In the genomic region with DNA sequence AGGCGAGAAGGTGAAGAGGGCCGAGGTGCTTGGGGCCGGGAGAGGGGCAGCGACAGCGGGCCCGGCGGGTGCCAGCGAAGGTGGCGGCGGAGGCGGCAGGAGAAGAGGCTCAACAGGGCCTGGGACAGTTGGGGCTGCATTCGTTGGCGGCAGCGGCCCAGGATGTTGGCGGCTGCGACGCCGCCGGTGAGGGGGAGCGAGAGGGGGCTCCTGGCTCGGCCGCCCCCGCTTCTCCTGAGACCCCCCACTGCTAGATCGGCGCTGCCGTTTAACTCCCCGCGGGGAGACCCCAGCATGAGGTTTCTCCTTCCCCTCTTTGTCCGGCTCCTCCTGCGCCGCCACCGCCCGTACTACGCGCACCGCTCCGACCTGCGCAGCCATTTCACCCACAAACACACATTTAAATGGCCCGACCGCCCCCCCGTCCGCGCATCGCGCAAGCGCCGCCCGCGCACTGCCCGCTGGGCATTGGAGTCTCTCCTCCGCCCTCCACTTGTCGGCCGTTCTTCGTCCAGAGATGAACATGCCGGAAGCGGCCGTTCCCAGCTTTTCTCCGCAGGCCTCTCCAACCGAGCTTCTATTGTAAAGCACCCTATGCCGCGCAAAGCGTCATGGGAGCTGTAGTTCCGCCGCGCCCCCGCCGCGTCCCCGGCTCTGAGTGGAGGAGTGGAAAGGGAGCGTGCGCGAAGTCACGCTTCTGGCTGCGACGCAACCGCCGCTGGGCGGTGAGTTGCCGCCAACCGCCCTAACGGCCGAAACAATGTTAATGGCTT, we compare ENCODE assay signal across 1 cellular context.
TF ChIP-seq lines count a peak whose summit lies in the region.

TSS of gene RSBN1 (minus strand) at position 589 of the 773 bp plus-strand sequence. CDS start at position 525, 64 bp downstream.

TF ChIP-seq in K562, 482 proteins besides CTCF, POLR2A, EP300 and RAD21 (continued from another document and continues in another):
- TF ChIP-seq CBX3 (IDR thresholded peaks at IDR 0.05; ENCODE audit: borderline replicate concordance in 1 of 2, low read length in 2 of 2): peak in 1 of 2 experiments; percentile 92; a peak in 1 of 3 replicates
- TF ChIP-seq TCF3 (CRISPR knock-in tag; IDR thresholded peaks at IDR 0.05): peak; percentile 60; the same call in 1 of the 2 replicates
- TF ChIP-seq RBM14 (IDR thresholded peaks at IDR 0.05; ENCODE audit: borderline replicate concordance, insufficient read depth, low read depth, low read length): 0 out of 2 replicates have a peak, but pooled peaks have one; percentile 65
- no peak for TF ChIP-seq ZNF507 (tag; conservative IDR thresholded peaks at IDR 0.05)
- peak; percentile 95 for TF ChIP-seq PHF8 (IDR thresholded peaks at IDR 0.05; ENCODE audit: borderline replicate concordance, low read length)
- no peak for TF ChIP-seq ARID2 (IDR thresholded peaks at IDR 0.05)
- TF ChIP-seq E4F1 (CRISPR knock-in tag; IDR thresholded peaks at IDR 0.05; ENCODE audit: borderline replicate concordance): no peak
- TF ChIP-seq, protein P1, sequence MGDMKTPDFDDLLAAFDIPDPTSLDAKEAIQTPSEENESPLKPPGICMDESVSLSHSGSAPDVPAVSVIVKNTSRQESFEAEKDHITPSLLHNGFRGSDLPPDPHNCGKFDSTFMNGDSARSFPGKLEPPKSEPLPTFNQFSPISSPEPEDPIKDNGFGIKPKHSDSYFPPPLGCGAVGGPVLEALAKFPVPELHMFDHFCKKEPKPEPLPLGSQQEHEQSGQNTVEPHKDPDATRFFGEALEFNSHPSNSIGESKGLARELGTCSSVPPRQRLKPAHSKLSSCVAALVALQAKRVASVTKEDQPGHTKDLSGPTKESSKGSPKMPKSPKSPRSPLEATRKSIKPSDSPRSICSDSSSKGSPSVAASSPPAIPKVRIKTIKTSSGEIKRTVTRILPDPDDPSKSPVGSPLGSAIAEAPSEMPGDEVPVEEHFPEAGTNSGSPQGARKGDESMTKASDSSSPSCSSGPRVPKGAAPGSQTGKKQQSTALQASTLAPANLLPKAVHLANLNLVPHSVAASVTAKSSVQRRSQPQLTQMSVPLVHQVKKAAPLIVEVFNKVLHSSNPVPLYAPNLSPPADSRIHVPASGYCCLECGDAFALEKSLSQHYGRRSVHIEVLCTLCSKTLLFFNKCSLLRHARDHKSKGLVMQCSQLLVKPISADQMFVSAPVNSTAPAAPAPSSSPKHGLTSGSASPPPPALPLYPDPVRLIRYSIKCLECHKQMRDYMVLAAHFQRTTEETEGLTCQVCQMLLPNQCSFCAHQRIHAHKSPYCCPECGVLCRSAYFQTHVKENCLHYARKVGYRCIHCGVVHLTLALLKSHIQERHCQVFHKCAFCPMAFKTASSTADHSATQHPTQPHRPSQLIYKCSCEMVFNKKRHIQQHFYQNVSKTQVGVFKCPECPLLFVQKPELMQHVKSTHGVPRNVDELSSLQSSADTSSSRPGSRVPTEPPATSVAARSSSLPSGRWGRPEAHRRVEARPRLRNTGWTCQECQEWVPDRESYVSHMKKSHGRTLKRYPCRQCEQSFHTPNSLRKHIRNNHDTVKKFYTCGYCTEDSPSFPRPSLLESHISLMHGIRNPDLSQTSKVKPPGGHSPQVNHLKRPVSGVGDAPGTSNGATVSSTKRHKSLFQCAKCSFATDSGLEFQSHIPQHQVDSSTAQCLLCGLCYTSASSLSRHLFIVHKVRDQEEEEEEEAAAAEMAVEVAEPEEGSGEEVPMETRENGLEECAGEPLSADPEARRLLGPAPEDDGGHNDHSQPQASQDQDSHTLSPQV (IDR thresholded peaks at IDR 0.05): no peak; the same call in none of the 2 replicates
- TF ChIP-seq KLF16 (IDR thresholded peaks at IDR 0.05): peak; percentile 23; the same call in 1 of the 2 replicates
- TF ChIP-seq MYBL2 (IDR thresholded peaks at IDR 0.05; ENCODE audit: low read depth): peak; percentile 99
- no peak; the same call in 1 of the 2 replicates for TF ChIP-seq MYBL2 (CRISPR knock-in tag; IDR thresholded peaks at IDR 0.05; ENCODE audit: borderline replicate concordance)
- TF ChIP-seq, protein P2, sequence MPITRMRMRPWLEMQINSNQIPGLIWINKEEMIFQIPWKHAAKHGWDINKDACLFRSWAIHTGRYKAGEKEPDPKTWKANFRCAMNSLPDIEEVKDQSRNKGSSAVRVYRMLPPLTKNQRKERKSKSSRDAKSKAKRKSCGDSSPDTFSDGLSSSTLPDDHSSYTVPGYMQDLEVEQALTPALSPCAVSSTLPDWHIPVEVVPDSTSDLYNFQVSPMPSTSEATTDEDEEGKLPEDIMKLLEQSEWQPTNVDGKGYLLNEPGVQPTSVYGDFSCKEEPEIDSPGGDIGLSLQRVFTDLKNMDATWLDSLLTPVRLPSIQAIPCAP (CRISPR knock-in tag; IDR thresholded peaks at IDR 0.05; ENCODE audit: borderline replicate concordance): no peak
- no peak for TF ChIP-seq MCM3 (IDR thresholded peaks at IDR 0.05)
- peak; percentile 98 to 99 for TF ChIP-seq NRF1 (conservative IDR thresholded peaks at IDR 0.05 in 1 of 2, IDR thresholded peaks at IDR 0.05 in 1 of 2)
- TF ChIP-seq FOS (IDR thresholded peaks at IDR 0.05; ENCODE audit: extremely low read depth, insufficient read length): no peak
- TF ChIP-seq, protein P3, sequence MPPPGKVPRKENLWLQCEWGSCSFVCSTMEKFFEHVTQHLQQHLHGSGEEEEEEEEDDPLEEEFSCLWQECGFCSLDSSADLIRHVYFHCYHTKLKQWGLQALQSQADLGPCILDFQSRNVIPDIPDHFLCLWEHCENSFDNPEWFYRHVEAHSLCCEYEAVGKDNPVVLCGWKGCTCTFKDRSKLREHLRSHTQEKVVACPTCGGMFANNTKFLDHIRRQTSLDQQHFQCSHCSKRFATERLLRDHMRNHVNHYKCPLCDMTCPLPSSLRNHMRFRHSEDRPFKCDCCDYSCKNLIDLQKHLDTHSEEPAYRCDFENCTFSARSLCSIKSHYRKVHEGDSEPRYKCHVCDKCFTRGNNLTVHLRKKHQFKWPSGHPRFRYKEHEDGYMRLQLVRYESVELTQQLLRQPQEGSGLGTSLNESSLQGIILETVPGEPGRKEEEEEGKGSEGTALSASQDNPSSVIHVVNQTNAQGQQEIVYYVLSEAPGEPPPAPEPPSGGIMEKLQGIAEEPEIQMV (tag; conservative IDR thresholded peaks at IDR 0.05; ENCODE audit: low read depth): no peak; the same call in 1 of the 2 replicates
- TF ChIP-seq ZBED1 (IDR thresholded peaks at IDR 0.05): no peak
- peak in 1 of 2 experiments; percentile 37; a peak in 1 of 4 replicates for TF ChIP-seq ETV6 (IDR thresholded peaks at IDR 0.05; ENCODE audit: borderline replicate concordance in 1 of 2, low read depth in 2 of 2, low read length in 1 of 2)
- TF ChIP-seq ETV6 (CRISPR knock-in tag; IDR thresholded peaks at IDR 0.05; ENCODE audit: borderline replicate concordance): no peak; the same call in 1 of the 2 replicates
- TF ChIP-seq, protein P4, sequence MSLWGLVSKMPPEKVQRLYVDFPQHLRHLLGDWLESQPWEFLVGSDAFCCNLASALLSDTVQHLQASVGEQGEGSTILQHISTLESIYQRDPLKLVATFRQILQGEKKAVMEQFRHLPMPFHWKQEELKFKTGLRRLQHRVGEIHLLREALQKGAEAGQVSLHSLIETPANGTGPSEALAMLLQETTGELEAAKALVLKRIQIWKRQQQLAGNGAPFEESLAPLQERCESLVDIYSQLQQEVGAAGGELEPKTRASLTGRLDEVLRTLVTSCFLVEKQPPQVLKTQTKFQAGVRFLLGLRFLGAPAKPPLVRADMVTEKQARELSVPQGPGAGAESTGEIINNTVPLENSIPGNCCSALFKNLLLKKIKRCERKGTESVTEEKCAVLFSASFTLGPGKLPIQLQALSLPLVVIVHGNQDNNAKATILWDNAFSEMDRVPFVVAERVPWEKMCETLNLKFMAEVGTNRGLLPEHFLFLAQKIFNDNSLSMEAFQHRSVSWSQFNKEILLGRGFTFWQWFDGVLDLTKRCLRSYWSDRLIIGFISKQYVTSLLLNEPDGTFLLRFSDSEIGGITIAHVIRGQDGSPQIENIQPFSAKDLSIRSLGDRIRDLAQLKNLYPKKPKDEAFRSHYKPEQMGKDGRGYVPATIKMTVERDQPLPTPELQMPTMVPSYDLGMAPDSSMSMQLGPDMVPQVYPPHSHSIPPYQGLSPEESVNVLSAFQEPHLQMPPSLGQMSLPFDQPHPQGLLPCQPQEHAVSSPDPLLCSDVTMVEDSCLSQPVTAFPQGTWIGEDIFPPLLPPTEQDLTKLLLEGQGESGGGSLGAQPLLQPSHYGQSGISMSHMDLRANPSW (CRISPR knock-in tag; IDR thresholded peaks at IDR 0.05): no peak; the same call in 1 of the 2 replicates
- TF ChIP-seq RBM39 (optimal IDR thresholded peaks at IDR 0.05; ENCODE audit: low read depth, low read length): no peak
- TF ChIP-seq, protein P5, sequence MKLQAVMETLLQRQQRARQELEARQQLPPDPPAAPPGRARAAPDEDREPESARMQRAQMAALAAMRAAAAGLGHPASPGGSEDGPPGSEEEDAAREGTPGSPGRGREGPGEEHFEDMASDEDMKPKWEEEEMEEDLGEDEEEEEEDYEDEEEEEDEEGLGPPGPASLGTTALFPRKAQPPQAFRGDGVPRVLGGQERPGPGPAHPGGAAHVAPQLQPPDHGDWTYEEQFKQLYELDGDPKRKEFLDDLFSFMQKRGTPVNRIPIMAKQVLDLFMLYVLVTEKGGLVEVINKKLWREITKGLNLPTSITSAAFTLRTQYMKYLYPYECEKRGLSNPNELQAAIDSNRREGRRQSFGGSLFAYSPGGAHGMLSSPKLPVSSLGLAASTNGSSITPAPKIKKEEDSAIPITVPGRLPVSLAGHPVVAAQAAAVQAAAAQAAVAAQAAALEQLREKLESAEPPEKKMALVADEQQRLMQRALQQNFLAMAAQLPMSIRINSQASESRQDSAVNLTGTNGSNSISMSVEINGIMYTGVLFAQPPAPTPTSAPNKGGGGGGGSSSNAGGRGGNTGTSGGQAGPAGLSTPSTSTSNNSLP (IDR thresholded peaks at IDR 0.05; ENCODE audit: borderline replicate concordance, low read depth, low read length): 0 out of 2 replicates have a peak, but pooled peaks have one; percentile 26
- TF ChIP-seq CBX5 (IDR thresholded peaks at IDR 0.05; ENCODE audit: borderline replicate concordance, low read depth): peak; percentile 78; the same call in 1 of the 2 replicates
- no peak for TF ChIP-seq ZBTB43 (CRISPR knock-in tag; IDR thresholded peaks at IDR 0.05)
- TF ChIP-seq TCF7L2 (IDR thresholded peaks at IDR 0.05; ENCODE audit: low read depth, low read length): peak; percentile 70; the same call in 1 of the 2 replicates
- TF ChIP-seq TFE3 (CRISPR knock-in tag; IDR thresholded peaks at IDR 0.05): no peak
- TF ChIP-seq, protein P6, sequence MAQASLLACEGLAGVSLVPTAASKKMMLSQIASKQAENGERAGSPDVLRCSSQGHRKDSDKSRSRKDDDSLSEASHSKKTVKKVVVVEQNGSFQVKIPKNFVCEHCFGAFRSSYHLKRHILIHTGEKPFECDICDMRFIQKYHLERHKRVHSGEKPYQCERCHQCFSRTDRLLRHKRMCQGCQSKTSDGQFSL (CRISPR knock-in tag; IDR thresholded peaks at IDR 0.05): peak; percentile 96
- TF ChIP-seq, protein P6 (tag; IDR thresholded peaks at IDR 0.05): peak in 1 of 2 experiments; percentile 94; a peak in 2 of 4 replicates
- TF ChIP-seq SMC3 (conservative IDR thresholded peaks at IDR 0.05; ENCODE audit: insufficient read depth, low read depth, low read length): 0 out of 2 replicates have a peak, but pooled peaks have one; percentile 1
- no peak for TF ChIP-seq NELFE (IDR thresholded peaks at IDR 0.05; ENCODE audit: insufficient read depth, insufficient read length)
- TF ChIP-seq ZNF77 (CRISPR knock-in tag; IDR thresholded peaks at IDR 0.05): no peak
- TF ChIP-seq KLF1 (tag; IDR thresholded peaks at IDR 0.05): peak; percentile 88
- peak; percentile 95 for TF ChIP-seq MEIS2 (IDR thresholded peaks at IDR 0.05; ENCODE audit: partially characterized antibody)
